Comparison of ENCODE assay signal across 18 cellular contexts in genomic region chr10:131168238-131168875, GRCh38.
"Had no signal": no experiment of that assay in that cellular context is flagged by ENCODE, and none has a peak within 500 bp of the region (broad histone marks: within the 10 kb centered on the region; RNA-seq: fewer than 3 reads in every experiment).

No MANE protein-coding gene starts in this region.

- H3K4me3 Mint-ChIP-seq: activated naive CD8-positive, alpha-beta T cell treated with anti-CD3 and anti-CD28 coated beads for 36 hours; central memory CD8-positive, alpha-beta T cell; naive thymus-derived CD4-positive, alpha-beta T cell; neural progenitor cell; stimulated activated naive CD8-positive, alpha-beta T cell treated with anti-CD3 and anti-CD28 coated beads, Interleukin-15, Interleukin-2, amounts not matched to agents 100 ng/mL and 50 ng/mL, for 24 hours; WTC11 had no signal

- H3K4me1 ChIP-seq: gastroesophageal sphincter, neural progenitor cell, prostate gland, tibial nerve, vagina had no signal

- H3K9ac ChIP-seq: neural progenitor cell had no signal

- DNase-seq: activated CD8-positive, alpha-beta memory T cell treated with anti-CD3 and anti-CD28 coated beads, Interleukin-2, amount 50 U/mL, for 48 hours; activated naive CD4-positive, alpha-beta T cell treated with Interleukin-2 at 50 U/mL for 16 hours; activated naive CD8-positive, alpha-beta T cell treated with anti-CD3 and anti-CD28 coated beads for 36 hours; activated T-cell treated with anti-CD3 and anti-CD28 coated beads, Interleukin-2, amount 50 U/mL, for 48 hours; islet precursor cell; left cardiac atrium; naive thymus-derived CD4-positive, alpha-beta T cell; stimulated activated CD4-positive, alpha-beta T cell treated with anti-CD3 and anti-CD28 coated beads, Interleukin-4, amount 100 ng/mL, for 24 hours; T1000 had no signal

- H3K36me3 ChIP-seq: gastroesophageal sphincter, neural progenitor cell, prostate gland, tibial nerve, vagina had no signal

- H3K9me3 ChIP-seq: gastroesophageal sphincter, prostate gland, tibial nerve, vagina had no signal

- H3K27me3 Mint-ChIP-seq: central memory CD8-positive, alpha-beta T cell; naive thymus-derived CD4-positive, alpha-beta T cell; stimulated activated naive CD8-positive, alpha-beta T cell treated with anti-CD3 and anti-CD28 coated beads, Interleukin-15, Interleukin-2, amounts not matched to agents 100 ng/mL and 50 ng/mL, for 24 hours had no signal

- H3K4me3 ChIP-seq: dorsolateral prefrontal cortex, gastroesophageal sphincter, neural progenitor cell, prostate gland, tibial nerve, vagina had no signal

- H3K27me3 ChIP-seq: dorsolateral prefrontal cortex, neural progenitor cell, tibial nerve, vagina had no signal

- H3K36me3 Mint-ChIP-seq: activated naive CD8-positive, alpha-beta T cell treated with anti-CD3 and anti-CD28 coated beads for 36 hours; naive thymus-derived CD4-positive, alpha-beta T cell; neural progenitor cell had no signal

- H3K27ac Mint-ChIP-seq: activated naive CD8-positive, alpha-beta T cell treated with anti-CD3 and anti-CD28 coated beads for 36 hours; naive thymus-derived CD4-positive, alpha-beta T cell; stimulated activated naive CD8-positive, alpha-beta T cell treated with anti-CD3 and anti-CD28 coated beads, Interleukin-15, Interleukin-2, amounts not matched to agents 100 ng/mL and 50 ng/mL, for 24 hours; WTC11 had no signal

- ATAC-seq: gastroesophageal sphincter; left cardiac atrium; naive thymus-derived CD4-positive, alpha-beta T cell; WTC11 had no signal

- H3K4me2 ChIP-seq: neural progenitor cell had no signal

- H3K9me3 Mint-ChIP-seq: activated naive CD8-positive, alpha-beta T cell treated with anti-CD3 and anti-CD28 coated beads for 36 hours; central memory CD8-positive, alpha-beta T cell; naive thymus-derived CD4-positive, alpha-beta T cell; neural progenitor cell; stimulated activated naive CD8-positive, alpha-beta T cell treated with anti-CD3 and anti-CD28 coated beads, Interleukin-15, Interleukin-2, amounts not matched to agents 100 ng/mL and 50 ng/mL, for 24 hours had no signal

- H3K4me1 Mint-ChIP-seq: activated naive CD8-positive, alpha-beta T cell treated with anti-CD3 and anti-CD28 coated beads for 36 hours; central memory CD8-positive, alpha-beta T cell; WTC11 had no signal

- H3K27ac ChIP-seq: dorsolateral prefrontal cortex, gastroesophageal sphincter, neural progenitor cell, prostate gland, tibial nerve, vagina had no signal
